9 cellular contexts compared by ENCODE assay signal in genomic region chr7:135114622-135115021, GRCh38. TPM values are rescaled to one million over a fixed set of nuclear protein-coding genes. Genes with fewer than 3 reads are reported as not detected.
"Had no signal": no experiment of that assay in that cellular context is flagged by ENCODE, and none has a peak within 500 bp of the region (broad histone marks: within the 10 kb centered on the region; RNA-seq: fewer than 3 reads in every experiment).

No MANE protein-coding gene starts in this region.

- H3K4me3 ChIP-seq: GM23338 had no signal

- DNase-seq: H9, HCEC 1CT, IMR-90, KBM-7 had no signal

- H3K27ac ChIP-seq: KMS-11 had no signal

- H3K27ac Mint-ChIP-seq: GM23338, H9 had no signal

- H3K4me1 Mint-ChIP-seq: GM23338, H9 had no signal

- H3K4me2 ChIP-seq: GM23338, KMS-11 had no signal

- H3K4me3 Mint-ChIP-seq: GM23338, H9 had no signal

- ATAC-seq: GM23338 had no signal

- FAIRE-seq: H1, H54, HTR-8/SVneo had no signal

RNA-seq across cellular contexts. Expression of gene TMEM140, which starts 33.2 kb away (rescaled TPM):
- total RNA-seq: GM23338, H1, H9 had no signal
- polyA plus RNA-seq: H1 had no signal
